ENCODE assay signal across 8 cellular contexts in the genomic region with DNA sequence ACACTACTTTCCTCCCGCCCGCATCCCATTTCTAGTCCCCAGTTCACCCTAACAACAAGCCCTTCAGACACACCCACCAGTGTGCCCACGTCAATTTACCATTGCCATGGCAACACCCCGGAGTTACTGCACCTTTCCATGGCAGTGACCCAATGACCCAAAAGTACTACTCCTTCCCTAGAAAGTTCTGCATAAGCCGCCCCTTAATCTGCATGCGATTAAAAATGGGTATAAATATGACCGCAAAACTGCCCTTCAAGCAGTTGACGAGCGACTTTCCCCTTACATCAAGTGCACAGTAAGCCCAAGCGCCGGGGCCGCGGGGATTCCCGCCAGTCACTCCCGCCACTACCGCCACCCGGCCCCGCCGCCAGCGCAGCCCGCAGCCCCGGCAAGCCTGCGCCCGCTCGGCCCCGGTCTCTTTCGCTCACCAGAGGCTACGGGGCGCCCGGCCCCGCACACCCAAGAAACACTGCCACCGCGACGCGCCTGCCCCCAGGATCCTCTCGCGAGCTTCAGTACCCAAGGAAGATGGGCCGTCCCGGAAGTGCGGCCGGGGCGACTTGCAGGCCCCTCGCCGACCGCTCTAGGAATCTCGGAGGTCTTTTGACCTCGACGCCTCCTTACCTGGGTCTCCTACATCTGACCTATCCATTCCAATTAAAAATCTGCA. TPM values are rescaled to one million over a fixed set of nuclear protein-coding genes. Genes with fewer than 3 reads are reported as not detected.
DNase-seq lines count a peak whose midpoint lies in the region; ATAC-seq and TF ChIP-seq lines count a peak whose summit lies in the region.

No MANE protein-coding gene starts in this region.

- H3K4me2 ChIP-seq in OCI-LY1 (ENCODE audit: low read length) (peak overlapping the region; percentile 48), PC-3 (ENCODE audit: low read length) (no peak overlapping the region)

- H3K27me3 Mint-ChIP-seq in activated naive CD4-positive, alpha-beta T cell treated with anti-CD3 and anti-CD28 coated beads, Interleukin-2, amount 10 ng/mL, durations not matched to agents 7 days and 5 days = peaks cover 16% of the 10 kb centered on the region

- H3K36me3 Mint-ChIP-seq in activated naive CD4-positive, alpha-beta T cell treated with anti-CD3 and anti-CD28 coated beads, Interleukin-2, amount 10 ng/mL, durations not matched to agents 7 days and 5 days = peaks cover 27% of the 10 kb centered on the region

- H4K20me1 ChIP-seq in OCI-LY1 (ENCODE audit: insufficient read depth, low read length) (no peaks in the 10 kb centered on the region), PC-3 (ENCODE audit: low read length) (no peaks in the 10 kb centered on the region)

- 0 out of 2 replicates have a peak, but pooled peaks cover 6% of the 10 kb centered on the region for H3K9me3 ChIP-seq in OCI-LY1 (ENCODE audit: low read length)
- H3K9me3 ChIP-seq in PC-3 (ENCODE audit: low read length) = peaks cover 11% of the 10 kb centered on the region; the same call in 1 of the 2 replicates

- H3K4me1 ChIP-seq in OCI-LY1 (ENCODE audit: insufficient read depth, low read length, severe bottlenecking) = no peaks in the 10 kb centered on the region
- H3K4me1 ChIP-seq in PC-3 (ENCODE audit: insufficient read depth, low read length) = no peaks in the 10 kb centered on the region

- peaks cover 3% of the 10 kb centered on the region; the same call in 1 of the 2 replicates for H3K36me3 ChIP-seq in OCI-LY1 (ENCODE audit: insufficient read depth, low read length)
- H3K36me3 ChIP-seq in PC-3 (ENCODE audit: low read depth, low read length) = no peaks in the 10 kb centered on the region

- ATAC-seq in GM18502 (IDR thresholded peaks at IDR 0.05; ENCODE audit: poor library complexity, unreplicated experiment) (peak; percentile 94), HG03103 (IDR thresholded peaks at IDR 0.05; ENCODE audit: low read depth, unreplicated experiment) (peak; percentile 80), PC-3 (no peak)

- H3K79me2 ChIP-seq in OCI-LY1 (ENCODE audit: insufficient read depth, low read length) = no peaks in the 10 kb centered on the region
- no peaks in the 10 kb centered on the region for H3K79me2 ChIP-seq in PC-3 (ENCODE audit: low read length)

- peak; percentile 67 for DNase-seq in activated naive CD4-positive, alpha-beta T cell treated with anti-CD3 and anti-CD28 coated beads, Interleukin-2, amount 10 ng/mL, durations not matched to agents 7 days and 5 days
- DNase-seq in globus pallidus (ENCODE audit: low spot score) (peak; percentile 65), non-pigmented ciliary epithelial cell (ENCODE audit: low read depth) (peak; percentile 60), substantia nigra (lab: John Stamatoyannopoulos, UW) (peak in 44 of 49 donors; percentile 2 to 82 (median 43)), PC-3 (no peak)

- no peaks in the 10 kb centered on the region for H3K9me2 ChIP-seq in OCI-LY1 (ENCODE audit: low read depth, low read length)
- H3K9me2 ChIP-seq in PC-3 (replicated peaks; ENCODE audit: low read length) = no peaks in the 10 kb centered on the region

- CTCF ChIA-PET in activated naive CD4-positive, alpha-beta T cell treated with anti-CD3 and anti-CD28 coated beads, Interleukin-2, amount 10 ng/mL, durations not matched to agents 7 days and 5 days (lab: Charles Lee) = no interaction called here
- CTCF ChIA-PET in PC-3 (lab: Charles Lee) = no interaction called here

- H3K4me1 Mint-ChIP-seq in activated naive CD4-positive, alpha-beta T cell treated with anti-CD3 and anti-CD28 coated beads, Interleukin-2, amount 10 ng/mL, durations not matched to agents 7 days and 5 days = peaks cover 11% of the 10 kb centered on the region

- no peak overlapping the region for H3K27ac Mint-ChIP-seq in activated naive CD4-positive, alpha-beta T cell treated with anti-CD3 and anti-CD28 coated beads, Interleukin-2, amount 10 ng/mL, durations not matched to agents 7 days and 5 days

- TF ChIP-seq CTCF in OCI-LY1 (IDR thresholded peaks at IDR 0.05; ENCODE audit: low read length) (no peak), PC-3 (conservative IDR thresholded peaks at IDR 0.05; ENCODE audit: low read depth, low read length) (no peak)

- H3K27ac ChIP-seq in OCI-LY1 (ENCODE audit: low read depth, low read length, poor library complexity, severe bottlenecking) = no peak overlapping the region
- no peak overlapping the region for H3K27ac ChIP-seq in substantia nigra (ENCODE audit: low read depth, low read length, poor library complexity, severe bottlenecking)
- no peak overlapping the region for H3K27ac ChIP-seq in PC-3 (ENCODE audit: low read length)

- BruUV-seq in PC-3 (replicated peaks; lab: Mats Ljungman, UMichigan) = no TSS peak

- intact Hi-C loops in PC-3 (cut with micrococcal nuclease) = no loop called here

- H3F3A ChIP-seq in OCI-LY1 (ENCODE audit: insufficient read depth, low read length) = no peaks in the 10 kb centered on the region
- H3F3A ChIP-seq in PC-3 (ENCODE audit: low read length, unreplicated experiment) = no peaks in the 10 kb centered on the region

- H3K4me3 ChIP-seq in OCI-LY1 (ENCODE audit: low read depth, low read length, poor library complexity, severe bottlenecking) (peak overlapping the region; percentile 62), PC-3 (ENCODE audit: low read length) (no peak overlapping the region)

- H3K9ac ChIP-seq in OCI-LY1 (ENCODE audit: low read length) = peak overlapping the region; percentile 48; the same call in 1 of the 2 replicates
- no peak overlapping the region for H3K9ac ChIP-seq in PC-3 (ENCODE audit: low read length)

- peak overlapping the region; percentile 90; the same call in 1 of the 2 replicates for H2AFZ ChIP-seq in OCI-LY1 (ENCODE audit: low read length)
- H2AFZ ChIP-seq in PC-3 (ENCODE audit: low read length) = no peak overlapping the region

- H3K9me3 Mint-ChIP-seq in activated naive CD4-positive, alpha-beta T cell treated with anti-CD3 and anti-CD28 coated beads, Interleukin-2, amount 10 ng/mL, durations not matched to agents 7 days and 5 days = peaks cover 54% of the 10 kb centered on the region

- POLR2A ChIA-PET in PC-3 (lab: Charles Lee; ENCODE audit: unreplicated experiment) = no interaction called here

- no peaks in the 10 kb centered on the region for H3K27me3 ChIP-seq in OCI-LY1 (ENCODE audit: insufficient read depth, low read length)
- H3K27me3 ChIP-seq in PC-3 (ENCODE audit: low read length) = no peaks in the 10 kb centered on the region

- peak overlapping the region; percentile 71 for H3K4me3 Mint-ChIP-seq in activated naive CD4-positive, alpha-beta T cell treated with anti-CD3 and anti-CD28 coated beads, Interleukin-2, amount 10 ng/mL, durations not matched to agents 7 days and 5 days

RNA-seq across cellular contexts. Expression of a gene that starts 27.2 kb away (rescaled TPM):
- total RNA-seq in PC-3 (2014; rRNA removed) = not detected in 2 replicates

RNA-seq across cellular contexts. Expression of a gene that starts 36.7 kb away (rescaled TPM):
- total RNA-seq in PC-3 (2014; rRNA removed) = 12.0 and 12.4 TPM in 2 replicates

RNA-seq across cellular contexts. Expression of a gene that starts 44.2 kb away (rescaled TPM):
- not detected in 2 replicates for total RNA-seq in PC-3 (2014; rRNA removed)
